In genomic region chr3:63795438-63795837, GRCh38 we compare ENCODE assay signal across 25 cellular contexts.
"Had no signal": no experiment of that assay in that cellular context is flagged by ENCODE, and none has a peak within 500 bp of the region (broad histone marks: within the 10 kb centered on the region; RNA-seq: fewer than 3 reads in every experiment).

No MANE protein-coding gene starts in this region.

- H3K27me3 Mint-ChIP-seq: activated naive CD4-positive, alpha-beta T cell treated with anti-CD3 and anti-CD28 coated beads, Interleukin-2, amount 50 U/mL, for 24 hours had no signal

- H3K9me3 Mint-ChIP-seq: activated naive CD4-positive, alpha-beta T cell treated with anti-CD3 and anti-CD28 coated beads, Interleukin-2, amount 50 U/mL, for 24 hours; activated T-helper 1 cell treated with anti-CD3 and anti-CD28 coated beads, Interleukin-12 subunit alpha, Interleukin-12 subunit beta, Interleukin-2, Interleukin-4 antibody, amounts not matched to agents 30 ng/mL and 10 ng/mL and 1 ng/mL, durations not matched to agents 14 hours and 24 hours and 36 hours; central memory CD8-positive, alpha-beta T cell; naive thymus-derived CD4-positive, alpha-beta T cell; neural crest cell; stimulated activated effector memory CD8-positive, alpha-beta T cell treated with anti-CD3 and anti-CD28 coated beads, Interleukin-12 subunit alpha, Interleukin-12 subunit beta, amount 100 ng/mL, for 72 hours; stimulated activated naive CD8-positive, alpha-beta T cell treated with anti-CD3 and anti-CD28 coated beads, Interleukin-15, amount 100 ng/mL, for 72 hours had no signal

- H3K36me3 Mint-ChIP-seq: naive thymus-derived CD4-positive, alpha-beta T cell; stimulated activated effector memory CD8-positive, alpha-beta T cell treated with anti-CD3 and anti-CD28 coated beads, Interleukin-12 subunit alpha, Interleukin-12 subunit beta, amount 100 ng/mL, for 72 hours had no signal

- DNase-seq: activated CD4-positive, alpha-beta T cell treated with anti-CD3 and anti-CD28 coated beads for 1 hour; activated CD4-positive, alpha-beta T cell treated with anti-CD3 and anti-CD28 coated beads, Interleukin-2, amount 50 U/mL, for 1 hour; activated CD8-positive, alpha-beta T cell treated with anti-CD3 and anti-CD28 coated beads, Interleukin-2, amount 10 ng/mL, durations not matched to agents 7 days and 5 days; activated gamma-delta T cell; brain microvascular endothelial cell; effector memory CD4-positive, alpha-beta T cell; heart left ventricle; lower lobe of right lung; naive thymus-derived CD4-positive, alpha-beta T cell; occipital lobe; posterior cingulate gyrus; small intestine; stimulated activated CD4-positive, alpha-beta T cell treated with anti-CD3 and anti-CD28 coated beads, Interleukin-2, amount 100 ng/mL, for 24 hours; stimulated activated naive CD8-positive, alpha-beta T cell treated with anti-CD3 and anti-CD28 coated beads, Interleukin-15, amount 100 ng/mL, for 72 hours had no signal

- H3K4me1 Mint-ChIP-seq: activated naive CD4-positive, alpha-beta T cell treated with anti-CD3 and anti-CD28 coated beads, Interleukin-2, amount 50 U/mL, for 24 hours; central memory CD8-positive, alpha-beta T cell; naive thymus-derived CD4-positive, alpha-beta T cell; stimulated activated effector memory CD8-positive, alpha-beta T cell treated with anti-CD3 and anti-CD28 coated beads, Interleukin-12 subunit alpha, Interleukin-12 subunit beta, amount 100 ng/mL, for 72 hours; stimulated activated naive CD8-positive, alpha-beta T cell treated with anti-CD3 and anti-CD28 coated beads, Interleukin-15, amount 100 ng/mL, for 72 hours had no signal

- H3K4me3 ChIP-seq: ascending aorta, esophagus muscularis mucosa, gastroesophageal sphincter, heart left ventricle, lower lobe of right lung, tibial nerve had no signal

- ATAC-seq: activated CD8-positive, alpha-beta T cell treated with anti-CD3 and anti-CD28 coated beads, Interleukin-2, amount 10 ng/mL, durations not matched to agents 7 days and 5 days; gastroesophageal sphincter; heart left ventricle; left lobe of liver; lower lobe of right lung; naive thymus-derived CD4-positive, alpha-beta T cell; sciatic nerve; stimulated activated effector memory CD8-positive, alpha-beta T cell treated with anti-CD3 and anti-CD28 coated beads, Interleukin-12 subunit alpha, Interleukin-12 subunit beta, amount 100 ng/mL, for 72 hours; stimulated activated naive CD8-positive, alpha-beta T cell treated with anti-CD3 and anti-CD28 coated beads, Interleukin-15, amount 100 ng/mL, for 72 hours had no signal

- H3K4me3 Mint-ChIP-seq: activated CD8-positive, alpha-beta T cell treated with anti-CD3 and anti-CD28 coated beads, Interleukin-2, amount 10 ng/mL, durations not matched to agents 7 days and 5 days; activated naive CD4-positive, alpha-beta T cell treated with anti-CD3 and anti-CD28 coated beads, Interleukin-2, amount 50 U/mL, for 24 hours; activated T-helper 1 cell treated with anti-CD3 and anti-CD28 coated beads, Interleukin-12 subunit alpha, Interleukin-12 subunit beta, Interleukin-2, Interleukin-4 antibody, amounts not matched to agents 30 ng/mL and 10 ng/mL and 1 ng/mL, durations not matched to agents 14 hours and 24 hours and 36 hours; central memory CD8-positive, alpha-beta T cell; naive thymus-derived CD4-positive, alpha-beta T cell; neural crest cell; stimulated activated effector memory CD8-positive, alpha-beta T cell treated with anti-CD3 and anti-CD28 coated beads, Interleukin-12 subunit alpha, Interleukin-12 subunit beta, amount 100 ng/mL, for 72 hours; stimulated activated naive CD8-positive, alpha-beta T cell treated with anti-CD3 and anti-CD28 coated beads, Interleukin-15, amount 100 ng/mL, for 72 hours had no signal

- H3K27ac Mint-ChIP-seq: activated CD8-positive, alpha-beta T cell treated with anti-CD3 and anti-CD28 coated beads, Interleukin-2, amount 10 ng/mL, durations not matched to agents 7 days and 5 days; activated naive CD4-positive, alpha-beta T cell treated with anti-CD3 and anti-CD28 coated beads, Interleukin-2, amount 50 U/mL, for 24 hours; activated T-helper 1 cell treated with anti-CD3 and anti-CD28 coated beads, Interleukin-12 subunit alpha, Interleukin-12 subunit beta, Interleukin-2, Interleukin-4 antibody, amounts not matched to agents 30 ng/mL and 10 ng/mL and 1 ng/mL, durations not matched to agents 14 hours and 24 hours and 36 hours; naive thymus-derived CD4-positive, alpha-beta T cell; stimulated activated effector memory CD8-positive, alpha-beta T cell treated with anti-CD3 and anti-CD28 coated beads, Interleukin-12 subunit alpha, Interleukin-12 subunit beta, amount 100 ng/mL, for 72 hours; stimulated activated naive CD8-positive, alpha-beta T cell treated with anti-CD3 and anti-CD28 coated beads, Interleukin-15, amount 100 ng/mL, for 72 hours had no signal
